19 cellular contexts compared by ENCODE assay signal in the genomic region with DNA sequence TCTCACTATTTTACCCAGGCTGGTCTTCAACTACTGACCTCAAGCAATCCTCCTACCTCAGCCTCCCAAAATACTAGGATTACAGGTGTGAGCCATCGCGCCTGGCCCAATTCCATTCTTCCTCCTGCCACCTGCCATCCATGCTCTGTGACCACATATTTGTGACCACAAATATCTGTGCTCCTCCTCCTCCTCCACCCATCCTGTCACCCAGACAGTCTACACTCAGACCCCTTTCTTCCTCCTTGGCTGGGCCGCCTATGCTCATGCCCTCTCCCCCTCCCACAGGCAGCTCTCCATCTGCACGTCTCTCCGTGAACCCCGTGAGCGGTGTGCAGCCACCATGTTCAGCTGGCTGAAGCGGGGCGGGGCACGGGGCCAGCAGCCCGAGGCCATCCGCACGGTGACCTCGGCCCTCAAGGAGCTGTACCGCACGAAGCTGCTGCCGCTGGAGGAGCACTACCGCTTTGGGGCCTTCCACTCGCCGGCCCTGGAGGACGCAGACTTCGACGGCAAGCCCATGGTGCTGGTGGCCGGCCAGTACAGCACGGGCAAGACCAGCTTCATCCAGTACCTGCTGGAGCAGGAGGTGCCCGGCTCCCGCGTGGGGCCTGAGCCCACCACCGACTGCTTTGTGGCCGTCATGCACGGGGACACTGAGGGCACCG. TPM values are rescaled to one million over a fixed set of nuclear protein-coding genes. Genes with fewer than 3 reads are reported as not detected.
A peak's percentile ranks its signal among the peaks of the same experiment; 100 is the strongest.
DNase-seq lines count a peak whose midpoint lies in the region; ATAC-seq and TF ChIP-seq lines count a peak whose summit lies in the region.
"Had no signal": no experiment of that assay in that cellular context is flagged by ENCODE, and none has a peak within 500 bp of the region (broad histone marks: within the 10 kb centered on the region; RNA-seq: fewer than 3 reads in every experiment).

No MANE protein-coding gene starts in this region.

- dilution Hi-C loops in IMR-90 (cut with HindIII; ENCODE audit: low sequenced_read_pairs, unreplicated experiment) = no loop called here

- H2AK9ac ChIP-seq in IMR-90 (replicated peaks; ENCODE audit: low read depth, low read length, poor library complexity) = peak overlapping the region; percentile 76

- peaks cover 53% of the 10 kb centered on the region for H3K79me2 ChIP-seq in ACC112 (ENCODE audit: control insufficient read depth, insufficient read depth, low read length, unreplicated experiment)

- 87% methylated on average over 28 of the region's 32 CpGs; no CpG with 5 or more reads in 1 of the 2 experiments for WGBS in IMR-90 (ENCODE audit: extremely low coverage in 2 of 2, insufficient read length in 1 of 2), 2 experiments
- WGBS in esophagus squamous epithelium, 2 donors = 62 to 72% methylated on average over 8 to 10 of the region's 32 CpGs

- H3K56ac ChIP-seq in IMR-90 (ENCODE audit: extremely low read depth, insufficient read depth, low read length) = no peak overlapping the region

- TF ChIP-seq POLR2A in IMR-90 (IDR thresholded peaks at IDR 0.05; ENCODE audit: low read depth, low read length) = no peak
- TF ChIP-seq POLR2A in esophagus squamous epithelium (IDR thresholded peaks at IDR 0.05) = no peak

- no peak overlapping the region for H4K5ac ChIP-seq in IMR-90 (ENCODE audit: low read depth, low read length)

- H3K9me1 ChIP-seq in IMR-90 (ENCODE audit: insufficient read depth, low read length) = peaks cover 21% of the 10 kb centered on the region

- peak overlapping the region; percentile 62 for H2AK5ac ChIP-seq in IMR-90 (ENCODE audit: low read depth, low read length)

- H3K4me1 ChIP-seq in ACC112 (ENCODE audit: control insufficient read depth, insufficient read depth, low read length, unreplicated experiment) (peaks cover 20% of the 10 kb centered on the region), IMR-90 (ENCODE audit: control insufficient read depth, insufficient read depth, low read length) (peaks cover 27% of the 10 kb centered on the region), esophagus squamous epithelium (peaks cover 15 to 87% (median 60%) of the 10 kb centered on the region in 3 donors), rectal smooth muscle tissue (ENCODE audit: control insufficient read depth, insufficient read depth, low read length) (peaks cover 36% of the 10 kb centered on the region)
- H3K4me1 ChIP-seq: colonic mucosa had no signal

- H3K4me2 ChIP-seq in IMR-90 (ENCODE audit: low read depth, low read length) = no peak overlapping the region; the same call in 1 of the 2 replicates

- TF ChIP-seq CTCF in IMR-90 (conservative IDR thresholded peaks at IDR 0.05; ENCODE audit: low read depth, low read length) (no peak), esophagus squamous epithelium (IDR thresholded peaks at IDR 0.05) (no peak)

- H3K79me1 ChIP-seq in IMR-90 (ENCODE audit: low read depth in 1 of 2, low read length in 2 of 2) = peaks cover 8 to 53% of the 10 kb centered on the region in 2 experiments

- H3K9ac ChIP-seq in IMR-90 (ENCODE audit: low read depth, low read length) (no peak overlapping the region), rectal smooth muscle tissue (ENCODE audit: low read length) (no peak overlapping the region)

- H2BK5ac ChIP-seq in IMR-90 (ENCODE audit: low read depth, low read length, poor library complexity, severe bottlenecking) = no peak overlapping the region

- DNase-seq in IMR-90 (no peak), esophagus squamous epithelium (lab: John Stamatoyannopoulos, UW) (no peak), MV-4-11 (lab: John Stamatoyannopoulos, UW) (no peak), T1000 (lab: John Stamatoyannopoulos, UW) (no peak), NCI-H1105 treated with DMSO at 0.1 percent for 48 hours (lab: John Stamatoyannopoulos, UW) (no peak)
- DNase-seq: activated CD4-positive, alpha-beta T cell treated with anti-CD3 and anti-CD28 coated beads for 48 hours; activated CD8-positive, alpha-beta memory T cell treated with anti-CD3 and anti-CD28 coated beads, Interleukin-2, amount 50 U/mL, for 4 hours; colonic mucosa; MG63; naive B cell; NCI-H2029 treated with DMSO at 0.1 percent for 48 hours; NCI-H526; PC-3; stimulated activated naive B cell treated with anti-CD40 and anti-IgM and Interleukin-4, amounts not matched to agents 10 μg/mL and 1 μg/mL and 100 μg/mL, for 72 hours had no signal

- H3K18ac ChIP-seq in IMR-90 (ENCODE audit: low read depth, low read length) = no peak overlapping the region

- no peak overlapping the region for H3K27ac ChIP-seq in ACC112 (ENCODE audit: low read depth, low read length)
- H3K27ac ChIP-seq in IMR-90 (ENCODE audit: insufficient read depth, low read length) = peak overlapping the region; percentile 29; the same call in 1 of the 2 replicates
- peak overlapping the region in 3 of 4 donors; percentile 92 to 94 (median 93) for H3K27ac ChIP-seq in esophagus squamous epithelium
- H3K27ac ChIP-seq in rectal smooth muscle tissue (ENCODE audit: low read depth, low read length) = peak overlapping the region; percentile 66
- H3K27ac ChIP-seq: colonic mucosa had no signal

- no peak overlapping the region for H2BK15ac ChIP-seq in IMR-90 (ENCODE audit: low read depth, low read length)

- no peak for ATAC-seq in IMR-90 (ENCODE audit: low read depth)
- no peak for ATAC-seq in GM21786 (IDR thresholded peaks at IDR 0.05; ENCODE audit: unreplicated experiment)
- ATAC-seq: HCT116; left lung; PC-3; stimulated activated naive B cell treated with anti-CD40 and anti-IgM and Interleukin-4, amounts not matched to agents 10 μg/mL and 1 μg/mL and 100 μg/mL, for 72 hours had no signal

- intact Hi-C loops in IMR-90 (cut with micrococcal nuclease) = no loop called here
- intact Hi-C loops in esophagus squamous epithelium (cut with DNase I) = no loop called here

- H3K4ac ChIP-seq in IMR-90 (ENCODE audit: low read depth, low read length) = peak overlapping the region; percentile 17; the same call in 1 of the 2 replicates

- POLR2A ChIA-PET in IMR-90 (lab: Charles Lee; ENCODE audit: unreplicated experiment) = interaction anchor here (0.5 kb wide), 1 partner anchor 153 kb away, joined by 4 read pairs; no protein-coding TSS in a partner anchor

- H3K23ac ChIP-seq in IMR-90 (ENCODE audit: low read depth, low read length) = 0 out of 2 replicates have a peak overlapping the region, but pooled peaks have one; percentile 41

- in situ Hi-C loops in IMR-90 (cut with MboI; ENCODE audit: low sequenced_read_pairs) = loop anchor here (25.0 kb wide), 1 partner anchor 429 kb away; no protein-coding TSS in a partner anchor

- H4K91ac ChIP-seq in IMR-90 (ENCODE audit: insufficient read depth, low read depth, low read length) = no peak overlapping the region; the same call in 1 of the 2 replicates

- no peak for TF ChIP-seq RAD21 in IMR-90 (IDR thresholded peaks at IDR 0.05; ENCODE audit: low read length)

- H2AFZ ChIP-seq in ACC112 (ENCODE audit: low read length, unreplicated experiment) (no peak overlapping the region), IMR-90 (replicated peaks; ENCODE audit: low read length, poor library complexity) (peak overlapping the region; percentile 42)

- 0 out of 2 replicates have a peak, but pooled peaks cover 3% of the 10 kb centered on the region for H3K36me3 ChIP-seq in ACC112 (ENCODE audit: insufficient read depth, low read length)
- peaks cover 38% of the 10 kb centered on the region for H3K36me3 ChIP-seq in IMR-90 (ENCODE audit: control insufficient read depth, insufficient read depth, low read length)
- peaks cover 0 to 21% (median 12%) of the 10 kb centered on the region in 3 donors for H3K36me3 ChIP-seq in esophagus squamous epithelium
- H3K36me3 ChIP-seq in rectal smooth muscle tissue (ENCODE audit: control insufficient read depth, insufficient read depth, low read length) = peaks cover 7% of the 10 kb centered on the region
- H3K36me3 ChIP-seq: colonic mucosa had no signal

- H2BK20ac ChIP-seq in IMR-90 (ENCODE audit: low read depth, low read length) = no peak overlapping the region

- H3K9me3 ChIP-seq in IMR-90 (ENCODE audit: control insufficient read depth, insufficient read depth, low read length) (no peaks in the 10 kb centered on the region), esophagus squamous epithelium (no peaks in the 10 kb centered on the region)
- H3K9me3 ChIP-seq: colonic mucosa, left lung had no signal

- peaks cover 52% of the 10 kb centered on the region for H4K20me1 ChIP-seq in IMR-90 (ENCODE audit: insufficient read depth, low read length)

- no peak overlapping the region for H4K8ac ChIP-seq in IMR-90 (ENCODE audit: low read depth in 2 of 2, low read length in 2 of 2)

- H2BK120ac ChIP-seq in IMR-90 (ENCODE audit: low read depth, low read length) = no peak overlapping the region; the same call in 1 of the 2 replicates

- H3K27me3 ChIP-seq in ACC112 (ENCODE audit: insufficient read depth, low read length) (no peaks in the 10 kb centered on the region), IMR-90 (ENCODE audit: control insufficient read depth, insufficient read depth, low read length) (no peaks in the 10 kb centered on the region), esophagus squamous epithelium (no peaks in the 10 kb centered on the region), rectal smooth muscle tissue (ENCODE audit: control insufficient read depth, insufficient read depth, low read length) (peaks cover 3% of the 10 kb centered on the region)
- H3K27me3 ChIP-seq: colonic mucosa, MG63 had no signal

- CTCF ChIA-PET in IMR-90 (lab: Yijun Ruan, JAX) = no interaction called here

- no TSS peak for BruUV-seq in IMR-90 (replicated peaks; lab: Mats Ljungman, UMichigan)

- no peak overlapping the region for H3K14ac ChIP-seq in IMR-90 (replicated peaks; ENCODE audit: low read depth, low read length)

- 0 out of 2 replicates have a peak overlapping the region, but pooled peaks have one; percentile 12 for H3K4me3 ChIP-seq in ACC112 (ENCODE audit: low read depth, low read length)
- no peak overlapping the region for H3K4me3 ChIP-seq in IMR-90 (ENCODE audit: insufficient read depth, low read depth, low read length)
- H3K4me3 ChIP-seq in esophagus squamous epithelium = peak overlapping the region in 3 of 4 donors; percentile 3 to 53 (median 20)
- peak overlapping the region; percentile 0 for H3K4me3 ChIP-seq in rectal smooth muscle tissue (ENCODE audit: low read length)
- H3K4me3 ChIP-seq: colonic mucosa, MG63 had no signal

TF ChIP-seq in IMR-90, 13 proteins besides CTCF, POLR2A, EP300 and RAD21 (continues in another document):
- no peak for TF ChIP-seq MAFK (IDR thresholded peaks at IDR 0.05; ENCODE audit: low read depth, low read length)
- no peak for TF ChIP-seq RFX5 (IDR thresholded peaks at IDR 0.05; ENCODE audit: low read depth, low read length)

RNA-seq across cellular contexts. Expression of a gene that starts 3.2 kb away (rescaled TPM):
- 31.9 and 35.3 TPM in 2 replicates for total RNA-seq in IMR-90 (2012; rRNA removed)
- 152 and 181 TPM in 2 replicates for polyA plus RNA-seq in IMR-90 (2012; rRNA removed)
- polyA plus RNA-seq in IMR-90 (2012; cell fraction: cytosol; rRNA removed) = 132 and 206 TPM in 2 replicates
- 65.9 and 110 TPM in 2 replicates for polyA plus RNA-seq in IMR-90 (2012; cell fraction: nucleus; rRNA removed; ENCODE audit: low replicate concordance)
- total RNA-seq in esophagus squamous epithelium = 10 to 100 TPM; 34.8 to 50.7 (median 39.2) TPM

RNA-seq across cellular contexts. Expression of a gene that starts 28.9 kb away (rescaled TPM):
- total RNA-seq in IMR-90 (2012; rRNA removed) (57.2 and 59.5 TPM in 2 replicates), esophagus squamous epithelium (100 to 1,000 TPM; 118 to 522 (median 268) TPM)
- 83.2 and 85.9 TPM in 2 replicates for polyA plus RNA-seq in IMR-90 (2012; rRNA removed)
- polyA plus RNA-seq in IMR-90 (2012; cell fraction: cytosol; rRNA removed) = 155 and 156 TPM in 2 replicates
- polyA plus RNA-seq in IMR-90 (2012; cell fraction: nucleus; rRNA removed; ENCODE audit: low replicate concordance) = 99.3 and 145 TPM in 2 replicates
